Comparison of ENCODE assay signal across 23 cellular contexts in genomic region chr1:69649383-69649782, GRCh38.
"Had no signal": no experiment of that assay in that cellular context is flagged by ENCODE, and none has a peak within 500 bp of the region (broad histone marks: within the 10 kb centered on the region; RNA-seq: fewer than 3 reads in every experiment).

No MANE protein-coding gene starts in this region.

- ATAC-seq: natural killer cell; right lobe of liver; stimulated activated memory B cell treated with anti-CD40 and anti-IgM and Interleukin-4, amounts not matched to agents 10 μg/mL and 1 μg/mL and 100 μg/mL, for 72 hours had no signal

- DNase-seq: hypothalamus; islet precursor cell; left ventricle myocardium inferior; mesendoderm; naive B cell; natural killer cell; nephron progenitor cell; occipital lobe; right lobe of liver; stimulated activated CD4-positive, alpha-beta T cell treated with anti-CD3 and anti-CD28 coated beads, Interleukin-1b, Interleukin-23, amount 100 ng/mL, for 48 hours; stimulated activated CD4-positive, alpha-beta T cell treated with anti-CD3 and anti-CD28 coated beads, Interleukin-2, amount 100 ng/mL, for 48 hours; stimulated activated CD4-positive, alpha-beta T cell treated with anti-CD3 and anti-CD28 coated beads, Interleukin-4, amount 100 ng/mL, for 4 hours; stimulated activated CD8-positive, alpha-beta memory T cell treated with anti-CD3 and anti-CD28 coated beads, Interleukin-4, amount 100 ng/mL, for 48 hours; stimulated activated naive CD4-positive, alpha-beta T cell treated with Interleukin-2 at 50 U/mL for 16 hours; stimulated activated naive CD8-positive, alpha-beta T cell treated with anti-CD3 and anti-CD28 coated beads, Interleukin-15, amount 100 ng/mL, for 72 hours; substantia nigra; uterus had no signal

- H3K4me3 ChIP-seq: left ventricle myocardium inferior, lung, neural progenitor cell, right atrium auricular region, right lobe of liver, smooth muscle cell, tibial nerve, uterus had no signal
